ENCODE assay signal across 26 cellular contexts in the genomic region with DNA sequence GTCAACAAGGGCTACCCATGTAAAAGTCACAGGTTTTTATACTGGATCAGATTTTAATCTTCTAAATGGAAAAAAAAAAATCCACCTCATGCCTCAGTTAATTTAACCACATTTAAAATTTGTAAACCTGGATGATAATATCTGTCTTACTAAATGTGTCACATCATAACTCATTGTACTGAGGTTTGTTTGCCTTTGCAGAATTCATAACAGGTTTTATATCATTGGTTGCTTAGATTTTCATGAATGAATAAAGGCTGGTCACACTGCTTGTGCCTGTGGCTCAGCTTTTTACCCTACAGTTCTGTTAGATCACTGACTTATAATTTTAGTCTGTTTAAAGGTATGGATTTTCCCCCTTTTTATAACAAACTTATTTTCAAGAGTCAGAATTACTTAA. TPM values are rescaled to one million over a fixed set of nuclear protein-coding genes. Genes with fewer than 3 reads are reported as not detected.
DNase-seq lines count a peak whose midpoint lies in the region; ATAC-seq, FAIRE-seq and TF ChIP-seq lines count a peak whose summit lies in the region.
"Had no signal": no experiment of that assay in that cellular context is flagged by ENCODE, and none has a peak within 500 bp of the region (broad histone marks: within the 10 kb centered on the region; RNA-seq: fewer than 3 reads in every experiment).

No MANE protein-coding gene starts in this region.

- peaks cover 3 to 13% of the 10 kb centered on the region in 2 donors for H3K36me3 Mint-ChIP-seq in activated T-cell treated with anti-CD3 and anti-CD28 coated beads, Interleukin-2, amount 50 U/mL, for 72 hours (ENCODE audit: insufficient read depth in 2 of 2)

- peaks cover 0 to 7% (median 0%) of the 10 kb centered on the region in 3 donors for H3K36me3 ChIP-seq in tibial artery
- H3K36me3 ChIP-seq: Peyer's patch had no signal

- no peaks in the 10 kb centered on the region for H3K27me3 ChIP-seq in tibial artery
- H3K27me3 ChIP-seq: BLaER1 treated with 17β-estradiol and CSF1 and Interleukin-3, amounts not matched to agents 10 nM and 100 nM; Peyer's patch had no signal

- H3K9me3 Mint-ChIP-seq in activated T-cell treated with anti-CD3 and anti-CD28 coated beads, Interleukin-2, amount 50 U/mL, for 72 hours: peaks cover 0 to 3% of the 10 kb centered on the region in 2 donors

- no peak overlapping the region for H3K4me3 ChIP-seq in tibial artery
- H3K4me3 ChIP-seq: BLaER1 treated with 17β-estradiol and CSF1 and Interleukin-3, amounts not matched to agents 10 nM and 100 nM; GM12878; GM23248; Peyer's patch had no signal

- H3K27me3 Mint-ChIP-seq in activated T-cell treated with anti-CD3 and anti-CD28 coated beads, Interleukin-2, amount 50 U/mL, for 72 hours (ENCODE audit: low read depth): no peaks in the 10 kb centered on the region
- H3K27me3 Mint-ChIP-seq: CD4-positive, alpha-beta memory T cell had no signal

- peaks cover 0 to 30% (median 0%) of the 10 kb centered on the region in 4 donors for H3K4me1 ChIP-seq in tibial artery
- H3K4me1 ChIP-seq: Caco-2 had no signal

- no peak for DNase-seq in activated T-cell treated with anti-CD3 and anti-CD28 coated beads, Interleukin-2, amount 50 U/mL, for 72 hours
- DNase-seq in activated T-cell treated with anti-CD3 and anti-CD28 coated beads, Interleukin-2, amount 50 U/mL, for 48 hours: no peak
- peak; percentile 22 for DNase-seq in M059J (ENCODE audit: low read depth)
- no peak for DNase-seq in RCC 7860 (ENCODE audit: low spot score)
- DNase-seq in myocyte (ENCODE audit: low read depth): peak; percentile 2
- DNase-seq in RKO (ENCODE audit: low spot score): no peak
- DNase-seq in tibial artery: no peak
- DNase-seq in NCI-H146 (lab: John Stamatoyannopoulos, UW): no peak
- DNase-seq: Caco-2; CD4-positive, alpha-beta memory T cell; DMS 273 treated with DMSO at 0.1 percent for 48 hours; DMS79 treated with DMSO at 0.1 percent for 48 hours; GM23248; H9; IMR-90; NCI-H1694 treated with DMSO at 0.1 percent for 48 hours; NCI-H2081 treated with DMSO at 0.1 percent for 48 hours; NK-92 treated with Interleukin-12 subunit alpha and Interleukin-12 subunit beta, amount 100 ng/mL, for 24 hours; Peyer's patch; Right ventricle myocardium superior had no signal

- no peak for TF ChIP-seq CTCF in tibial artery (IDR thresholded peaks at IDR 0.05)

- no peak overlapping the region for H3K4me3 Mint-ChIP-seq in activated T-cell treated with anti-CD3 and anti-CD28 coated beads, Interleukin-2, amount 50 U/mL, for 72 hours
- H3K4me3 Mint-ChIP-seq: CD4-positive, alpha-beta memory T cell; H9 had no signal

- peaks cover 9% of the 10 kb centered on the region for H3K4me1 Mint-ChIP-seq in activated T-cell treated with anti-CD3 and anti-CD28 coated beads, Interleukin-2, amount 50 U/mL, for 72 hours (ENCODE audit: low read depth)

- ATAC-seq in activated T-cell treated with anti-CD3 and anti-CD28 coated beads, Interleukin-2, amount 50 U/mL, for 72 hours (replicated peaks in 1 of 2): peak; percentile 38 to 45
- ATAC-seq: GM12878 had no signal

- no peak overlapping the region for H3K27ac Mint-ChIP-seq in activated T-cell treated with anti-CD3 and anti-CD28 coated beads, Interleukin-2, amount 50 U/mL, for 72 hours
- H3K27ac Mint-ChIP-seq: H9 had no signal

- peak; percentile 17 for FAIRE-seq in RCC 7860 (lab: Jason Lieb, UNC)
- FAIRE-seq: GM12878 had no signal

- H3K9me3 ChIP-seq in tibial artery: peaks cover 0 to 8% (median 0%) of the 10 kb centered on the region in 3 donors

- H3K27ac ChIP-seq in tibial artery: no peak overlapping the region
- H3K27ac ChIP-seq: BLaER1 treated with 17β-estradiol and CSF1 and Interleukin-3, amounts not matched to agents 10 nM and 100 nM; GM23248; HL-60; KMS-11; Peyer's patch had no signal

- intact Hi-C loops in tibial artery (cut with DNase I; ENCODE audit: low total_unique reads): no loop called here

RNA-seq across cellular contexts. Expression of a gene that starts 48.9 kb away (rescaled TPM):
- 10 to 100 TPM; 69.8 to 77.5 TPM for total RNA-seq in activated T-cell treated with anti-CD3 and anti-CD28 coated beads, Interleukin-2, amount 50 U/mL, for 72 hours
- 164 and 166 TPM in 2 replicates for total RNA-seq in M059J (2014; rRNA removed; shearing (Covaris generic))
- total RNA-seq in myocyte: 107 and 108 TPM in 2 replicates
- polyA plus RNA-seq in myocyte (2012): 45.9 TPM

RNA-seq across cellular contexts. Expression of a gene that starts 59.0 kb away (rescaled TPM):
- under 1 TPM; 0.02 to 0.05 TPM for total RNA-seq in activated T-cell treated with anti-CD3 and anti-CD28 coated beads, Interleukin-2, amount 50 U/mL, for 72 hours
- not detected in 2 replicates for total RNA-seq in M059J (2014; rRNA removed; shearing (Covaris generic))
- 0.08 TPM in 1 of 2 replicates, not detected in the other for total RNA-seq in myocyte
- 0.01 TPM for polyA plus RNA-seq in myocyte (2012)
- total RNA-seq: CD4-positive, alpha-beta memory T cell; GM12878; HT1080; IMR-90; Peyer's patch; Right ventricle myocardium superior; SK-MEL-5 had no signal
- polyA plus RNA-seq: CD4-positive, alpha-beta memory T cell; GM23248; IMR-90 had no signal

Comparison
In these comparisons a context has a peak if more than half of its experiments do, and no peak if none do; other contexts are left out.
1. DNase-seq: peak in M059J (single experiment) and myocyte (single experiment); none in activated T-cell treated with anti-CD3 and anti-CD28 coated beads, Interleukin-2, amount 50 U/mL, for 72 hours (0 of 2), activated T-cell treated with anti-CD3 and anti-CD28 coated beads, Interleukin-2, amount 50 U/mL, for 48 hours (0 of 2), RCC 7860 (single experiment), RKO (single experiment), tibial artery (0 of 2) and NCI-H146 (single experiment).